In genomic region chr6:161273752-161274487, GRCh38 we compare ENCODE assay signal across 8 cellular contexts. TPM values are rescaled to one million over a fixed set of nuclear protein-coding genes. Genes with fewer than 3 reads are reported as not detected.
DNase-seq lines count a peak whose midpoint lies in the region; ATAC-seq and TF ChIP-seq lines count a peak whose summit lies in the region.

A gene with protein sequence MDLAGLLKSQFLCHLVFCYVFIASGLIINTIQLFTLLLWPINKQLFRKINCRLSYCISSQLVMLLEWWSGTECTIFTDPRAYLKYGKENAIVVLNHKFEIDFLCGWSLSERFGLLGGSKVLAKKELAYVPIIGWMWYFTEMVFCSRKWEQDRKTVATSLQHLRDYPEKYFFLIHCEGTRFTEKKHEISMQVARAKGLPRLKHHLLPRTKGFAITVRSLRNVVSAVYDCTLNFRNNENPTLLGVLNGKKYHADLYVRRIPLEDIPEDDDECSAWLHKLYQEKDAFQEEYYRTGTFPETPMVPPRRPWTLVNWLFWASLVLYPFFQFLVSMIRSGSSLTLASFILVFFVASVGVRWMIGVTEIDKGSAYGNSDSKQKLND (minus strand): TSS chr6:161274061. CDS start chr6:161232213, 41,848 bp downstream.

- H2AFZ ChIP-seq in IMR-90 (replicated peaks; ENCODE audit: low read length, poor library complexity): peak within 1 kb of the TSS; percentile 94

- H3K27me3 Mint-ChIP-seq in stimulated activated memory B cell treated with anti-CD40 and anti-IgM and Interleukin-4, amounts not matched to agents 10 μg/mL and 1 μg/mL and 100 μg/mL, for 72 hours: peaks cover 24% of the 10 kb centered on the region

- peak within 1 kb of the TSS; percentile 7; the same call in 1 of the 2 replicates for H2AK5ac ChIP-seq in IMR-90 (ENCODE audit: low read depth, low read length)

- 0% methylated on average over 4 of the region's 21 CpGs; no CpG with 5 or more reads in 1 of the 2 experiments for WGBS in IMR-90 (ENCODE audit: extremely low coverage in 2 of 2, insufficient read length in 1 of 2), 2 experiments
- under 1% methylated on average over 14 of the region's 21 CpGs for WGBS in esophagus muscularis mucosa

- H3K36me3 ChIP-seq in IMR-90 (ENCODE audit: control insufficient read depth, insufficient read depth, low read length): no peaks in the 10 kb centered on the region
- no peaks in the 10 kb centered on the region for H3K36me3 ChIP-seq in esophagus muscularis mucosa

- peak within 1 kb of the TSS; percentile 56 for H4K5ac ChIP-seq in IMR-90 (ENCODE audit: low read depth, low read length)

- peak within 1 kb of the TSS; percentile 78 to 82 for H4K8ac ChIP-seq in IMR-90 (ENCODE audit: low read depth in 2 of 2, low read length in 2 of 2)

- no peak for TF ChIP-seq CTCF in IMR-90 (conservative IDR thresholded peaks at IDR 0.05; ENCODE audit: low read depth, low read length)
- TF ChIP-seq CTCF in esophagus muscularis mucosa (IDR thresholded peaks at IDR 0.05): no peak

- no peaks in the 10 kb centered on the region for H4K20me1 ChIP-seq in IMR-90 (ENCODE audit: insufficient read depth, low read length)

- peak within 1 kb of the TSS; percentile 87 for H3K56ac ChIP-seq in IMR-90 (ENCODE audit: extremely low read depth, insufficient read depth, low read length)

- H2BK120ac ChIP-seq in IMR-90 (ENCODE audit: low read depth, low read length): peak within 1 kb of the TSS; percentile 92

- TF ChIP-seq RAD21 in IMR-90 (IDR thresholded peaks at IDR 0.05; ENCODE audit: low read length): peak; percentile 8; the same call in 1 of the 2 replicates

- H3K27ac Mint-ChIP-seq in stimulated activated memory B cell treated with anti-CD40 and anti-IgM and Interleukin-4, amounts not matched to agents 10 μg/mL and 1 μg/mL and 100 μg/mL, for 72 hours: peak within 1 kb of the TSS; percentile 77

- intact Hi-C loops in IMR-90 (cut with micrococcal nuclease): loop anchor here (1.0 to 5.0 kb wide), 8 partner anchors 19 to 344 kb away; partner anchors contain the start of gene MAP3K4
- intact Hi-C loops in esophagus muscularis mucosa (cut with DNase I): no loop called here

- POLR2A ChIA-PET in IMR-90 (lab: Charles Lee; ENCODE audit: unreplicated experiment): interaction anchor here (0.6 kb wide), 1 partner anchor 98 kb away, joined by 3 read pairs; no protein-coding TSS in a partner anchor

- ATAC-seq in GM21529 (IDR thresholded peaks at IDR 0.05; ENCODE audit: unreplicated experiment) (peak; percentile 99), IMR-90 (ENCODE audit: low read depth) (peak; percentile 97)
- peak; percentile 96 for ATAC-seq in stimulated activated memory B cell treated with anti-CD40 and anti-IgM and Interleukin-4, amounts not matched to agents 10 μg/mL and 1 μg/mL and 100 μg/mL, for 72 hours

- peak within 1 kb of the TSS; percentile 65 for H2AK9ac ChIP-seq in IMR-90 (replicated peaks; ENCODE audit: low read depth, low read length, poor library complexity)

- H3K79me1 ChIP-seq in IMR-90 (ENCODE audit: low read depth in 1 of 2, low read length in 2 of 2): peaks cover 3 to 21% of the 10 kb centered on the region in 2 experiments; a peak in 2 of 4 replicates

- peak within 1 kb of the TSS; percentile 59 for H2BK5ac ChIP-seq in IMR-90 (ENCODE audit: low read depth, low read length, poor library complexity, severe bottlenecking)

- H3K27ac ChIP-seq in IMR-90 (ENCODE audit: insufficient read depth, low read length) (peak within 1 kb of the TSS; percentile 70), esophagus muscularis mucosa (replicated peaks in 1 of 4) (peak within 1 kb of the TSS; percentile 80 to 83 (median 81))

- in situ Hi-C loops in IMR-90 (cut with MboI; ENCODE audit: low sequenced_read_pairs): loop anchor here (10.0 to 25.0 kb wide), 2 partner anchors 109 to 287 kb away; partner anchors contain the start of gene MAP3K4

- DNase-seq in DMS153 treated with DMSO at 0.1 percent for 48 hours (lab: John Stamatoyannopoulos, UW; ENCODE audit: unreplicated experiment) (peak; percentile 75), IMR-90 (peak; percentile 98), esophagus muscularis mucosa (ENCODE audit: extremely low spot score) (peak; percentile 92), myocyte (ENCODE audit: low read depth) (peak; percentile 94)
- peak; percentile 60 for DNase-seq in activated T-cell treated with anti-CD3 and anti-CD28 coated beads, Interleukin-2, amount 50 U/mL, for 1 hour

- no peaks in the 10 kb centered on the region for H3K9me3 ChIP-seq in IMR-90 (ENCODE audit: control insufficient read depth, insufficient read depth, low read length)
- H3K9me3 ChIP-seq in esophagus muscularis mucosa: no peaks in the 10 kb centered on the region

- H3K9ac ChIP-seq in IMR-90 (ENCODE audit: low read depth, low read length): peak within 1 kb of the TSS; percentile 90

- H3K36me3 Mint-ChIP-seq in stimulated activated memory B cell treated with anti-CD40 and anti-IgM and Interleukin-4, amounts not matched to agents 10 μg/mL and 1 μg/mL and 100 μg/mL, for 72 hours: no peaks in the 10 kb centered on the region

- TF ChIP-seq POLR2A in IMR-90 (IDR thresholded peaks at IDR 0.05; ENCODE audit: low read depth, low read length): peak; percentile 96
- no peak for TF ChIP-seq POLR2A in esophagus muscularis mucosa (IDR thresholded peaks at IDR 0.05; ENCODE audit: low read depth)

- H3K4me1 Mint-ChIP-seq in stimulated activated memory B cell treated with anti-CD40 and anti-IgM and Interleukin-4, amounts not matched to agents 10 μg/mL and 1 μg/mL and 100 μg/mL, for 72 hours: peaks cover 6% of the 10 kb centered on the region

- H2BK15ac ChIP-seq in IMR-90 (ENCODE audit: low read depth, low read length): peak within 1 kb of the TSS; percentile 71; the same call in 2 of the 3 replicates

- H3K14ac ChIP-seq in IMR-90 (replicated peaks; ENCODE audit: low read depth, low read length): peak within 1 kb of the TSS; percentile 92

- H3K4me1 ChIP-seq in IMR-90 (ENCODE audit: control insufficient read depth, insufficient read depth, low read length) (0 out of 2 replicates have a peak, but pooled peaks cover 1% of the 10 kb centered on the region), esophagus muscularis mucosa (peaks cover 0 to 30% (median 26%) of the 10 kb centered on the region in 4 donors)

- peak within 1 kb of the TSS; percentile 84 for H4K91ac ChIP-seq in IMR-90 (ENCODE audit: insufficient read depth, low read depth, low read length)

- peak within 1 kb of the TSS; percentile 87 for H3K4me3 Mint-ChIP-seq in stimulated activated memory B cell treated with anti-CD40 and anti-IgM and Interleukin-4, amounts not matched to agents 10 μg/mL and 1 μg/mL and 100 μg/mL, for 72 hours

- no peaks in the 10 kb centered on the region for H3K9me1 ChIP-seq in IMR-90 (ENCODE audit: insufficient read depth, low read length)

- H2BK20ac ChIP-seq in IMR-90 (ENCODE audit: low read depth, low read length): peak within 1 kb of the TSS; percentile 83

- H3K4ac ChIP-seq in IMR-90 (ENCODE audit: low read depth, low read length): peak within 1 kb of the TSS; percentile 87

- dilution Hi-C loops in IMR-90 (cut with HindIII; ENCODE audit: low sequenced_read_pairs, unreplicated experiment): no loop called here

- peak within 1 kb of the TSS; percentile 79 for H3K18ac ChIP-seq in IMR-90 (ENCODE audit: low read depth, low read length)

- CTCF ChIA-PET in IMR-90 (lab: Yijun Ruan, JAX): interaction anchor here (0.6 to 1.1 kb wide), 3 partner anchors 97 to 760 kb away, joined by 3 read pairs; no protein-coding TSS in a partner anchor

- H3K27me3 ChIP-seq in IMR-90 (ENCODE audit: control insufficient read depth, insufficient read depth, low read length): no peaks in the 10 kb centered on the region
- H3K27me3 ChIP-seq in esophagus muscularis mucosa: no peaks in the 10 kb centered on the region

- BruUV-seq in IMR-90 (replicated peaks; lab: Mats Ljungman, UMichigan): no TSS peak

- peak within 1 kb of the TSS; percentile 100 for H3K4me2 ChIP-seq in IMR-90 (ENCODE audit: low read depth, low read length)

- peaks cover 5% of the 10 kb centered on the region for H3K9me3 Mint-ChIP-seq in stimulated activated memory B cell treated with anti-CD40 and anti-IgM and Interleukin-4, amounts not matched to agents 10 μg/mL and 1 μg/mL and 100 μg/mL, for 72 hours

- H3K4me3 ChIP-seq in IMR-90 (ENCODE audit: insufficient read depth, low read depth, low read length): peak within 1 kb of the TSS; percentile 68
- H3K4me3 ChIP-seq in esophagus muscularis mucosa: peak within 1 kb of the TSS; percentile 69 to 79 (median 74)

- peak within 1 kb of the TSS; percentile 97 for H3K23ac ChIP-seq in IMR-90 (ENCODE audit: low read depth, low read length)

- no peak for TF ChIP-seq EP300 in esophagus muscularis mucosa (IDR thresholded peaks at IDR 0.05)

TF ChIP-seq in IMR-90, 13 proteins besides CTCF, POLR2A, EP300 and RAD21 (continues in another document):
- no peak; the same call in 1 of the 2 replicates for TF ChIP-seq MXI1 (IDR thresholded peaks at IDR 0.05; ENCODE audit: borderline replicate concordance, low read depth, low read length)
- TF ChIP-seq BHLHE40 (IDR thresholded peaks at IDR 0.05; ENCODE audit: low read depth, low read length): no peak
- peak; percentile 55; the same call in 1 of the 2 replicates for TF ChIP-seq CHD1 (IDR thresholded peaks at IDR 0.05; ENCODE audit: low read depth, low read length)
- TF ChIP-seq FOS (IDR thresholded peaks at IDR 0.05; ENCODE audit: low read depth, low read length): peak; percentile 63

TF ChIP-seq in PFSK-1, 5 proteins besides CTCF, POLR2A, EP300 and RAD21 (continues in another document):
- TF ChIP-seq TAF1 (IDR thresholded peaks at IDR 0.05; ENCODE audit: borderline replicate concordance, insufficient read depth, low read length): peak; percentile 100
- TF ChIP-seq POLR2AphosphoS5 (IDR thresholded peaks at IDR 0.05; ENCODE audit: low read depth, low read length): peak; percentile 71

RNA-seq across cellular contexts. Expression of the gene that starts here (rescaled TPM):
- total RNA-seq in IMR-90 (2012; rRNA removed) (3.6 and 3.8 TPM in 2 replicates), esophagus muscularis mucosa (10 to 100 TPM in 2 of 4 donors, 1 to 10 TPM in 2; 7.9 to 12.6 (median 10.0) TPM), myocyte (4.1 and 6.6 TPM in 2 replicates)
- 3.6 and 3.8 TPM in 2 replicates for polyA plus RNA-seq in IMR-90 (2012; rRNA removed)
- 1.5 and 2.0 TPM in 2 replicates for polyA plus RNA-seq in IMR-90 (2012; cell fraction: cytosol; rRNA removed)
- polyA plus RNA-seq in IMR-90 (2012; cell fraction: nucleus; rRNA removed; ENCODE audit: low replicate concordance): 6.2 and 14.0 TPM in 2 replicates
- polyA plus RNA-seq in PFSK-1 (2012; ENCODE audit: insufficient read length, low read depth): 8.2 TPM
- polyA plus RNA-seq in myocyte (2012): 6.7 TPM

Comparison
In these comparisons a context has a peak if more than half of its experiments do, and no peak if none do; other contexts are left out.
1. Peak in every context shown above with its lines: DNase-seq, ATAC-seq, H3K4me3 ChIP-seq and H3K27ac ChIP-seq.